15 cellular contexts compared by ENCODE assay signal in the genomic region with DNA sequence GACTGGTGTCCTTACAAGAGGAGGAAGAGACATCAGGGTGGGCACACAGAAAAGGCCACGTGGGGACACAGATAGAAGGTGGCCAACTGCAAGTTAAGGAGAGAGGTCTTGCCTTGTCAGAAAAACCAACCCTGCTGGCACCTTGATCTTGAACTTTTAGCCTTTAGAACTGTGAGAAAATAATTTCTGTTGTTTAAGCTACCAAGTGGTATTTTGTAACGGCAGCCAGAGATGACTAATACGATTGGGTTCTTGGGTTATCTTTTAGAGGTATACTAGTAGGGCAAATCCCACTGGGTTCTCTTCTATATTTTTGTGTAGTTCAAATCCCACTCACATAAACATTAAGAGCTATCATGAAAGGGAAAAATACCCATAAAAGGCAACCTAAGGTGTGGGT. TPM values are rescaled to one million over a fixed set of nuclear protein-coding genes. Genes with fewer than 3 reads are reported as not detected.
DNase-seq lines count a peak whose midpoint lies in the region; ATAC-seq and TF ChIP-seq lines count a peak whose summit lies in the region.
"Had no signal": no experiment of that assay in that cellular context is flagged by ENCODE, and none has a peak within 500 bp of the region (broad histone marks: within the 10 kb centered on the region; RNA-seq: fewer than 3 reads in every experiment).

No MANE protein-coding gene starts in this region.

- TF ChIP-seq CTCF in CD4-positive, alpha-beta T cell (IDR thresholded peaks at IDR 0.05) = no peak
- TF ChIP-seq CTCF in endodermal cell (conservative IDR thresholded peaks at IDR 0.05) = no peak

- peaks cover 36% of the 10 kb centered on the region for H3K4me1 Mint-ChIP-seq in CD4-positive, alpha-beta T cell (ENCODE audit: low read depth)
- H3K4me1 Mint-ChIP-seq in T-cell (peaks cover 27 to 28% (median 28%) of the 10 kb centered on the region in 3 donors), endodermal cell (peaks cover 8% of the 10 kb centered on the region)
- peaks cover 4 to 24% of the 10 kb centered on the region in 2 donors for H3K4me1 Mint-ChIP-seq in effector memory CD8-positive, alpha-beta T cell (ENCODE audit: low read depth in 2 of 2)

- no peaks in the 10 kb centered on the region for H3K27me3 Mint-ChIP-seq in CD4-positive, alpha-beta T cell
- H3K27me3 Mint-ChIP-seq in T-cell (no peaks in the 10 kb centered on the region), endodermal cell (ENCODE audit: insufficient read depth) (no peaks in the 10 kb centered on the region)
- no peaks in the 10 kb centered on the region for H3K27me3 Mint-ChIP-seq in effector memory CD8-positive, alpha-beta T cell

- no peaks in the 10 kb centered on the region for H3K9me3 Mint-ChIP-seq in CD4-positive, alpha-beta T cell
- H3K9me3 Mint-ChIP-seq in T-cell = no peaks in the 10 kb centered on the region
- no peaks in the 10 kb centered on the region for H3K9me3 Mint-ChIP-seq in effector memory CD8-positive, alpha-beta T cell
- H3K9me3 Mint-ChIP-seq in endodermal cell = peaks cover 9% of the 10 kb centered on the region

- H3K4me3 ChIP-seq in endodermal cell (ENCODE audit: low read length) = no peak overlapping the region
- H3K4me3 ChIP-seq: GM12878, pancreas had no signal

- CTCF ChIA-PET in CD4-positive, alpha-beta T cell (lab: Charles Lee) = interaction anchor here (1.7 kb wide), 1 partner anchor 15 kb away, joined by 3 read pairs; no protein-coding TSS in a partner anchor
- CTCF ChIA-PET in T-cell (lab: Charles Lee) = interaction anchor here (1.1 to 1.3 kb wide), 4 partner anchors 14 to 876 kb away, joined by 3 to 6 read pairs (median 4); no protein-coding TSS in a partner anchor

- POLR2A ChIA-PET in CD4-positive, alpha-beta T cell (lab: Charles Lee) = interaction anchor here (0.8 to 2.0 kb wide), 5 partner anchors 24 to 134 kb away, joined by 3 to 12 read pairs (median 5); a partner anchor contains a TSS
- POLR2A ChIA-PET in T-cell (lab: Charles Lee) = no interaction called here

- DNase-seq in A172 (ENCODE audit: low spot score) (peak; percentile 25), T-cell (no peak), T-helper 9 cell (no peak), endodermal cell (no peak)
- DNase-seq in CD4-positive, alpha-beta T cell = no peak
- no peak for DNase-seq in effector memory CD8-positive, alpha-beta T cell
- DNase-seq in stimulated activated CD4-positive, alpha-beta T cell treated with anti-CD3 and anti-CD28 coated beads, Interleukin-2, amount 100 ng/mL, for 24 hours = no peak
- DNase-seq: activated CD4-positive, alpha-beta T cell treated with anti-CD3 and anti-CD28 coated beads for 4 hours; anterior cingulate cortex; GF-D8; heart left ventricle; pancreas; stimulated activated CD4-positive, alpha-beta T cell treated with anti-CD3 and anti-CD28 coated beads, Interleukin-1b, Interleukin-23, amount 100 ng/mL, for 48 hours had no signal

- H3K9ac ChIP-seq in endodermal cell (ENCODE audit: extremely low read depth, low read length, poor library complexity, severe bottlenecking) = no peak overlapping the region

- H3K9me3 ChIP-seq in CD4-positive, alpha-beta T cell (ENCODE audit: control insufficient read depth, low read length) = no peaks in the 10 kb centered on the region
- H3K9me3 ChIP-seq in endodermal cell (ENCODE audit: control insufficient read depth, low read length) = peaks cover 19% of the 10 kb centered on the region
- H3K9me3 ChIP-seq: pancreas had no signal

- H3K27me3 ChIP-seq in CD4-positive, alpha-beta T cell (ENCODE audit: control insufficient read depth, insufficient read depth, low read length) = no peaks in the 10 kb centered on the region
- H3K27me3 ChIP-seq in endodermal cell (ENCODE audit: control insufficient read depth, insufficient read depth, low read length, poor library complexity, severe bottlenecking) = no peaks in the 10 kb centered on the region
- H3K27me3 ChIP-seq: heart left ventricle, pancreas had no signal

- no peak for ATAC-seq in CD4-positive, alpha-beta T cell (ENCODE audit: poor library complexity)
- no peak for ATAC-seq in T-cell (replicated peaks in 1 of 4)
- no peak for ATAC-seq in effector memory CD8-positive, alpha-beta T cell (replicated peaks)
- ATAC-seq in GM21515 (IDR thresholded peaks at IDR 0.05; ENCODE audit: unreplicated experiment) = no peak
- ATAC-seq: GM12878, heart left ventricle, pancreas had no signal

- H3K4me3 Mint-ChIP-seq in CD4-positive, alpha-beta T cell = no peak overlapping the region
- H3K4me3 Mint-ChIP-seq in T-cell = peak overlapping the region; percentile 72 to 77 (median 75)
- peak overlapping the region; percentile 15 to 60 for H3K4me3 Mint-ChIP-seq in effector memory CD8-positive, alpha-beta T cell
- no peak overlapping the region for H3K4me3 Mint-ChIP-seq in endodermal cell

- intact Hi-C loops in CD4-positive, alpha-beta T cell (cut with DNase I, micrococcal nuclease) = no loop called here

- no peaks in the 10 kb centered on the region for H3K36me3 ChIP-seq in endodermal cell (ENCODE audit: control insufficient read depth, insufficient read depth, low read length)
- H3K36me3 ChIP-seq: heart left ventricle, pancreas had no signal

- no peak overlapping the region for H3K27ac ChIP-seq in CD4-positive, alpha-beta T cell (ENCODE audit: low read depth, low read length)
- H3K27ac ChIP-seq in endodermal cell (ENCODE audit: low read depth, low read length) = no peak overlapping the region
- H3K27ac ChIP-seq: pancreas had no signal

- H3K36me3 Mint-ChIP-seq in CD4-positive, alpha-beta T cell (ENCODE audit: low read depth) = no peaks in the 10 kb centered on the region
- no peaks in the 10 kb centered on the region for H3K36me3 Mint-ChIP-seq in T-cell
- no peaks in the 10 kb centered on the region for H3K36me3 Mint-ChIP-seq in effector memory CD8-positive, alpha-beta T cell (ENCODE audit: insufficient read depth)
- H3K36me3 Mint-ChIP-seq in endodermal cell (ENCODE audit: low read depth) = peaks cover 3% of the 10 kb centered on the region

- peak overlapping the region; percentile 2 for H3K27ac Mint-ChIP-seq in CD4-positive, alpha-beta T cell
- peak overlapping the region; percentile 17 to 75 for H3K27ac Mint-ChIP-seq in T-cell
- H3K27ac Mint-ChIP-seq in effector memory CD8-positive, alpha-beta T cell = peak overlapping the region; percentile 7 to 66
- H3K27ac Mint-ChIP-seq in endodermal cell = no peak overlapping the region

- 89% methylated on average over 1 to 3 of the region's 3 CpGs for WGBS in endodermal cell (ENCODE audit: insufficient coverage in 1 of 2, insufficient read length in 1 of 2), 2 experiments

- no peaks in the 10 kb centered on the region for H3K4me1 ChIP-seq in endodermal cell (ENCODE audit: control insufficient read depth, insufficient read depth, low read length)
- H3K4me1 ChIP-seq: pancreas had no signal

RNA-seq across cellular contexts. Expression of a gene that starts 31.9 kb away (rescaled TPM):
- total RNA-seq in A172 (2014; rRNA removed; shearing (Covaris generic)) = 7.9 and 9.8 TPM in 2 replicates
- 10 to 100 TPM; 10.4 to 10.5 TPM for total RNA-seq in CD4-positive, alpha-beta T cell
- total RNA-seq in T-cell (10 to 100 TPM; 14.1 to 21.2 (median 19.5) TPM), endodermal cell (1 to 10 TPM; 9.2 to 9.8 TPM)
- 8.4 TPM for polyA plus RNA-seq in endodermal cell (2013, experiment 1 of 2)
- polyA plus RNA-seq in endodermal cell (2013, experiment 2 of 2) = 7.1 TPM

RNA-seq across cellular contexts. Expression of a gene that starts 59.4 kb away (rescaled TPM):
- 34.2 and 37.3 TPM in 2 replicates for total RNA-seq in A172 (2014; rRNA removed; shearing (Covaris generic))
- 100 to 1,000 TPM; 106 to 107 TPM for total RNA-seq in CD4-positive, alpha-beta T cell
- total RNA-seq in T-cell (100 to 1,000 TPM in 1 of 5 donors, 10 to 100 TPM in 4; 81.9 to 108 (median 89.5) TPM), endodermal cell (10 to 100 TPM; 10.4 to 22.8 TPM)
- 83.8 TPM for polyA plus RNA-seq in endodermal cell (2013, experiment 1 of 2)
- 66.8 TPM for polyA plus RNA-seq in endodermal cell (2013, experiment 2 of 2)

Comparison
In these comparisons a context has a peak if more than half of its experiments do, and no peak if none do; other contexts are left out.
1. H3K4me3 Mint-ChIP-seq: peak in T-cell (3 of 3) and effector memory CD8-positive, alpha-beta T cell (2 of 2); none in CD4-positive, alpha-beta T cell (single experiment) and endodermal cell (single experiment).